In genomic region chr16:60727856-60728255, GRCh38 we compare ENCODE assay signal across 33 cellular contexts.
"Had no signal": no experiment of that assay in that cellular context is flagged by ENCODE, and none has a peak within 500 bp of the region (broad histone marks: within the 10 kb centered on the region; RNA-seq: fewer than 3 reads in every experiment).

No MANE protein-coding gene starts in this region.

- ATAC-seq: activated CD8-positive, alpha-beta T cell treated with anti-CD3 and anti-CD28 coated beads for 36 hours; activated naive CD4-positive, alpha-beta T cell treated with anti-CD3 and anti-CD28 coated beads, Interleukin-2, amount 50 U/mL, for 72 hours; activated T-cell treated with anti-CD3 and anti-CD28 coated beads, Interleukin-2, amount 50 U/mL, for 4 hours; activated T-cell treated with anti-CD3 and anti-CD28 coated beads, Interleukin-2, amount 50 U/mL, for 72 hours; activated T-helper 17 cell treated with anti-CD3 and anti-CD28 coated beads, Interleukin-2, amount 50 U/mL, for 72 hours; body of pancreas had no signal

- DNase-seq: activated B cell treated with CpG ODN at 0.5 μM for 24 hours; activated CD4-positive, alpha-beta memory T cell treated with anti-CD3 and anti-CD28 coated beads for 36 hours; activated CD4-positive, alpha-beta T cell treated with anti-CD3 and anti-CD28 coated beads for 4 hours; activated CD4-positive, alpha-beta T cell treated with anti-CD3 and anti-CD28 coated beads, Interleukin-2, amount 10 ng/mL, durations not matched to agents 24 days and 14 days; activated CD4-positive, alpha-beta T cell treated with anti-CD3 and anti-CD28 coated beads, Interleukin-2, amount 50 U/mL, for 1 hour; activated CD4-positive, alpha-beta T cell treated with anti-CD3 and anti-CD28 coated beads, Interleukin-2, amount 50 U/mL, for 4 hours; activated CD4-positive, CD25-positive, alpha-beta regulatory T cell treated with anti-CD3 and anti-CD28 coated beads, Interleukin-2, amount 50 U/mL, for 72 hours; activated CD8-positive, alpha-beta memory T cell treated with anti-CD3 and anti-CD28 coated beads, Interleukin-2, amount 50 U/mL, for 4 hours; activated CD8-positive, alpha-beta T cell treated with anti-CD3 and anti-CD28 coated beads for 36 hours; activated effector memory CD4-positive, alpha-beta T cell treated with anti-CD3 and anti-CD28 coated beads, Interleukin-2, amount 50 U/mL, for 16 hours; activated gamma-delta T cell treated with Interleukin-2 at 50 U/mL for 16 hours; activated naive CD4-positive, alpha-beta T cell; activated naive CD4-positive, alpha-beta T cell treated with anti-CD3 and anti-CD28 coated beads for 36 hours; activated naive CD4-positive, alpha-beta T cell treated with anti-CD3 and anti-CD28 coated beads, Interleukin-2, amount 50 U/mL, for 16 hours; activated naive CD8-positive, alpha-beta T cell treated with anti-CD3 and anti-CD28 coated beads for 36 hours; activated T-cell treated with anti-CD3 and anti-CD28 coated beads for 4 hours; activated T-cell treated with anti-CD3 and anti-CD28 coated beads, Interleukin-2, amount 50 U/mL, for 1 hour; activated T-cell treated with anti-CD3 and anti-CD28 coated beads, Interleukin-2, amount 50 U/mL, for 4 hours; activated T-cell treated with anti-CD3 and anti-CD28 coated beads, Interleukin-2, amount 50 U/mL, for 72 hours; adrenal gland; amniotic stem cell; aorta; body of pancreas; brain microvascular endothelial cell; central memory CD4-positive, alpha-beta T cell; T-helper 1 cell; T-helper 2 cell; T-helper 9 cell had no signal

- H3K4me3 ChIP-seq: adrenal gland, body of pancreas, breast epithelium had no signal

- FAIRE-seq: astrocyte had no signal

- H3K36me3 ChIP-seq: adrenal gland, brain microvascular endothelial cell, breast epithelium had no signal

- H3K4me1 ChIP-seq: adrenal gland, body of pancreas, breast epithelium had no signal

- H3K27me3 ChIP-seq: adrenal gland, body of pancreas, brain microvascular endothelial cell, breast epithelium had no signal

- H3K9me3 ChIP-seq: adrenal gland, body of pancreas, breast epithelium had no signal

- H3K27ac ChIP-seq: adrenal gland, body of pancreas, brain microvascular endothelial cell, breast epithelium, VCaP had no signal
